ENCODE assay signal across 8 cellular contexts in genomic region chr5:78758169-78758839, GRCh38.
A peak's percentile ranks its signal among the peaks of the same experiment; 100 is the strongest.
DNase-seq lines count a peak whose midpoint lies in the region; ATAC-seq and TF ChIP-seq lines count a peak whose summit lies in the region.

No MANE protein-coding gene starts in this region.

- peak; percentile 72 for DNase-seq in mesenchymal stem cell
- no peak for DNase-seq in lower leg skin (ENCODE audit: low spot score in 2 of 2)
- no peak for DNase-seq in substantia nigra (lab: John Stamatoyannopoulos, UW)
- DNase-seq in pons (ENCODE audit: low spot score): no peak
- no peak for DNase-seq in tibial nerve (ENCODE audit: low spot score in 2 of 2)

- TF ChIP-seq POLR2A in lower leg skin (IDR thresholded peaks at IDR 0.05) (no peak), tibial nerve (IDR thresholded peaks at IDR 0.05) (no peak)

- H3K23ac ChIP-seq in mesenchymal stem cell (ENCODE audit: low read length in 2 of 2): no peak overlapping the region

- no peak overlapping the region for H2BK5ac ChIP-seq in mesenchymal stem cell (ENCODE audit: low read depth, low read length, poor library complexity, severe bottlenecking)

- intact Hi-C loops in lower leg skin (cut with DNase I; ENCODE audit: low total_unique reads): no loop called here

- no peak overlapping the region for H4K91ac ChIP-seq in mesenchymal stem cell (ENCODE audit: low read length)

- no peak overlapping the region for H3K4me2 ChIP-seq in mesenchymal stem cell (ENCODE audit: low read length, poor library complexity, severe bottlenecking)

- H3K9me3 ChIP-seq in mesenchymal stem cell (ENCODE audit: control insufficient read depth, low read length) (no peaks in the 10 kb centered on the region), tibial nerve (no peaks in the 10 kb centered on the region)

- peak in 1 of 2 donors; percentile 12 for TF ChIP-seq EP300 in tibial nerve (IDR thresholded peaks at IDR 0.05)

- H3K4ac ChIP-seq in mesenchymal stem cell (ENCODE audit: low read depth in 1 of 2, low read length in 2 of 2): no peak overlapping the region

- H2BK120ac ChIP-seq in mesenchymal stem cell (ENCODE audit: low read depth, low read length): no peak overlapping the region

- H3K9ac ChIP-seq in mesenchymal stem cell (ENCODE audit: low read length): no peak overlapping the region

- H3K4me1 ChIP-seq in mesenchymal stem cell (ENCODE audit: control insufficient read depth, insufficient read depth, low read depth, low read length) (peaks cover 2% of the 10 kb centered on the region), tibial nerve (peaks cover 0 to 15% (median 4%) of the 10 kb centered on the region in 4 donors)

- H3K36me3 ChIP-seq in mesenchymal stem cell (ENCODE audit: control insufficient read depth in 1 of 2, insufficient read depth in 2 of 2, low read depth in 1 of 2, low read length in 2 of 2) (no peaks in the 10 kb centered on the region), tibial nerve (no peaks in the 10 kb centered on the region)

- TF ChIP-seq CTCF in lower leg skin (IDR thresholded peaks at IDR 0.05) (no peak), tibial nerve (IDR thresholded peaks at IDR 0.05) (no peak)

- H3K14ac ChIP-seq in mesenchymal stem cell (ENCODE audit: low read length in 2 of 2): no peak overlapping the region

- H3K18ac ChIP-seq in mesenchymal stem cell (ENCODE audit: low read depth in 1 of 2, low read length in 2 of 2): peak overlapping the region in 1 of 2 experiments; percentile 15

- no peak overlapping the region for H2AFZ ChIP-seq in mesenchymal stem cell (ENCODE audit: low read depth, low read length)

- no peak overlapping the region for H3K27ac ChIP-seq in mesenchymal stem cell (ENCODE audit: low read length, poor library complexity, severe bottlenecking)
- no peak overlapping the region for H3K27ac ChIP-seq in substantia nigra (ENCODE audit: low read depth, low read length, poor library complexity, severe bottlenecking)
- no peak overlapping the region for H3K27ac ChIP-seq in tibial nerve

- no peak overlapping the region for H3K4me3 ChIP-seq in mesenchymal stem cell (ENCODE audit: insufficient read depth in 1 of 2, low read depth in 1 of 2, low read length in 2 of 2)
- H3K4me3 ChIP-seq in lower leg skin (ENCODE audit: low read depth, poor library complexity, severe bottlenecking): no peak overlapping the region
- no peak overlapping the region for H3K4me3 ChIP-seq in tibial nerve

- H2BK12ac ChIP-seq in mesenchymal stem cell (ENCODE audit: low read length in 2 of 2): no peak overlapping the region

- H3K79me1 ChIP-seq in mesenchymal stem cell (replicated peaks; ENCODE audit: low read length, poor library complexity, severe bottlenecking): no peaks in the 10 kb centered on the region

- no peak overlapping the region for H2AK5ac ChIP-seq in mesenchymal stem cell (ENCODE audit: low read length, severe bottlenecking)

- no peak overlapping the region for H4K8ac ChIP-seq in mesenchymal stem cell (ENCODE audit: low read length)

- ATAC-seq in GM18868 (IDR thresholded peaks at IDR 0.05; ENCODE audit: unreplicated experiment): peak; percentile 58
- ATAC-seq in GM21717 (IDR thresholded peaks at IDR 0.05; ENCODE audit: unreplicated experiment): peak; percentile 68
- ATAC-seq in HG03521 (IDR thresholded peaks at IDR 0.05; ENCODE audit: unreplicated experiment): peak; percentile 58

- WGBS in mesenchymal stem cell: 0% methylated on average over 1 of the region's 2 CpGs
- 78 to 88% methylated on average over 2 of the region's 2 CpGs for WGBS in lower leg skin, 2 donors
- 60 to 67% methylated on average over 2 of the region's 2 CpGs for WGBS in tibial nerve, 2 donors

- H2BK15ac ChIP-seq in mesenchymal stem cell (ENCODE audit: low read depth, poor library complexity, severe bottlenecking): peak overlapping the region; percentile 48

- peaks cover 0 to 1% of the 10 kb centered on the region in 2 experiments for H3K27me3 ChIP-seq in mesenchymal stem cell (ENCODE audit: control insufficient read depth in 1 of 2, insufficient read depth in 1 of 2, low read length in 2 of 2)
- no peaks in the 10 kb centered on the region for H3K27me3 ChIP-seq in tibial nerve
